14 cellular contexts compared by ENCODE assay signal in genomic region chr3:185701891-185702563, GRCh38.
A peak's percentile ranks its signal among the peaks of the same experiment; 100 is the strongest.
DNase-seq lines count a peak whose midpoint lies in the region; ATAC-seq and TF ChIP-seq lines count a peak whose summit lies in the region.
"Had no signal": no experiment of that assay in that cellular context is flagged by ENCODE, and none has a peak within 500 bp of the region (broad histone marks: within the 10 kb centered on the region; RNA-seq: fewer than 3 reads in every experiment).

No MANE protein-coding gene starts in this region.

- H3K9ac ChIP-seq in skeletal muscle satellite cell (ENCODE audit: low read depth, low read length) = no peak overlapping the region

- H3K4me3 ChIP-seq in left lung (no peak overlapping the region), skeletal muscle satellite cell (ENCODE audit: low read length) (no peak overlapping the region), mucosa of descending colon (no peak overlapping the region)
- H3K4me3 ChIP-seq: GM12878, HAP-1, ovary had no signal

- H3K9me3 ChIP-seq in left lung (no peaks in the 10 kb centered on the region), skeletal muscle satellite cell (replicated peaks; ENCODE audit: low read length) (no peaks in the 10 kb centered on the region), mucosa of descending colon (no peaks in the 10 kb centered on the region)
- H3K9me3 ChIP-seq: HAP-1, ovary had no signal

- H3K27ac ChIP-seq in left lung = peak overlapping the region; percentile 13 to 23
- H3K27ac ChIP-seq: ovary had no signal

- H3K36me3 ChIP-seq in left lung (no peaks in the 10 kb centered on the region), skeletal muscle satellite cell (ENCODE audit: insufficient read depth, low read length) (no peaks in the 10 kb centered on the region), mucosa of descending colon (ENCODE audit: low read depth) (no peaks in the 10 kb centered on the region)
- H3K36me3 ChIP-seq: HAP-1, ovary had no signal

- peak; percentile 82 for DNase-seq in NCI-H2107 treated with DMSO at 0.1 percent for 48 hours (lab: John Stamatoyannopoulos, UW; ENCODE audit: unreplicated experiment)
- DNase-seq in NCI-H2107 (lab: John Stamatoyannopoulos, UW) = no peak
- peak; percentile 23 for DNase-seq in SK-N-DZ (ENCODE audit: low spot score)
- DNase-seq in left lung = no peak
- no peak for DNase-seq in T-helper 1 cell
- no peak for DNase-seq in mucosa of descending colon
- DNase-seq: activated CD8-positive, alpha-beta memory T cell treated with anti-CD3 and anti-CD28 coated beads for 24 hours; activated naive CD4-positive, alpha-beta T cell treated with anti-CD3 and anti-CD28 coated beads, Interleukin-2, amount 10 ng/mL, durations not matched to agents 7 days and 5 days; NCI-H187 treated with DMSO at 0.1 percent for 48 hours; ovary had no signal

- intact Hi-C loops in left lung (cut with DNase I) = no loop called here
- intact Hi-C loops in mucosa of descending colon (cut with DNase I, micrococcal nuclease) = no loop called here

- TF ChIP-seq CTCF in left lung (IDR thresholded peaks at IDR 0.05) = no peak
- no peak for TF ChIP-seq CTCF in mucosa of descending colon (IDR thresholded peaks at IDR 0.05)

- H3K4me2 ChIP-seq in skeletal muscle satellite cell (ENCODE audit: low read length) = peak overlapping the region; percentile 26

- H3K4me1 ChIP-seq in left lung (peaks cover 0 to 22% of the 10 kb centered on the region in 2 donors), skeletal muscle satellite cell (ENCODE audit: control insufficient read depth, insufficient read depth, low read length) (peaks cover 24% of the 10 kb centered on the region), mucosa of descending colon (ENCODE audit: low read depth) (peaks cover 8% of the 10 kb centered on the region)
- H3K4me1 ChIP-seq: HAP-1 had no signal

- H3K27me3 ChIP-seq in left lung (no peaks in the 10 kb centered on the region), skeletal muscle satellite cell (ENCODE audit: control insufficient read depth, insufficient read depth, low read length) (no peaks in the 10 kb centered on the region)
- H3K27me3 ChIP-seq: ovary had no signal

- ATAC-seq in left lung (no peak), HG03139 (IDR thresholded peaks at IDR 0.05; ENCODE audit: unreplicated experiment) (no peak), mucosa of descending colon (no peak)
- ATAC-seq: GM12878 had no signal

Comparison
In these comparisons a context has a peak if more than half of its experiments do, and no peak if none do; other contexts are left out.
1. DNase-seq: peak in NCI-H2107 treated with DMSO at 0.1 percent for 48 hours (single experiment) and SK-N-DZ (single experiment); none in NCI-H2107 (single experiment), left lung (0 of 2), T-helper 1 cell (0 of 5) and mucosa of descending colon (0 of 3).